Comparison of ENCODE assay signal across 7 cellular contexts in the genomic region with DNA sequence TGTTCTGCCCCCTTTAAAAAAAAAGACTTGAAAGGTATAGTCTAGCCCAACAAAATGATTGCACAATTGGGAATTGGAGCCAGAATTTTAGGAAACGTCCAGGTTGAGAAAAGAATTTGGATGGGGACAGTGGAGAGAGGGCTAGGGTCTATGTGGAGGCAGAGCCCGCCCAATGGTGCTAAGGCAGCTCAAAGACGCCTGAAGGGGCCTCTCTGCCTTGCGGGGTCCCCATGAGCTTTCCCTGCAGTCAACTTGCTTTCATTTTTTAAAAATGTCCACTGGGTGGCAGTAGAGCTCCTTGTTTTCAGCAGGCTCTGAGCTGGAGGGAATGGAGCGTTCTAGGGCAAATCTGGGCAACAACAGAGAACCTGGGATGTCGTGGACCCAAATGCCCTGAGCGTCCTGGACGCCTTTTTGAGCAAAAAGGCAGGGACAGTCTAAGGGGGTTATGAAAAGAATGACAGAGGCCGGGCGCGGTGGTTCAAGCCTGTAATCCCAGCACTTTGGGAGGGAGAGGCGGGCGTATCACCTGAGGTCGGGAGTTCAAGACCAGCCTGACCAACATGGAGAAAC. TPM values are rescaled to one million over a fixed set of nuclear protein-coding genes. Genes with fewer than 3 reads are reported as not detected.
DNase-seq lines count a peak whose midpoint lies in the region; ATAC-seq and TF ChIP-seq lines count a peak whose summit lies in the region.

No MANE protein-coding gene starts in this region.

- ATAC-seq in HG03354 (IDR thresholded peaks at IDR 0.05; ENCODE audit: poor library complexity, severe bottlenecking, unreplicated experiment): peak; percentile 78
- ATAC-seq in lower lobe of right lung: peak; percentile 75 to 86

- peaks cover 40% of the 10 kb centered on the region for H3K27me3 ChIP-seq in lower lobe of right lung (ENCODE audit: low read depth)

- peaks cover 36% of the 10 kb centered on the region for H3K27me3 Mint-ChIP-seq in activated CD4-positive, alpha-beta T cell treated with anti-CD3 and anti-CD28 coated beads, Interleukin-2, amount 10 ng/mL, durations not matched to agents 24 days and 14 days

- H3K36me3 ChIP-seq in lower lobe of right lung: peaks cover 24% of the 10 kb centered on the region

- H3K4me1 Mint-ChIP-seq in activated CD4-positive, alpha-beta T cell treated with anti-CD3 and anti-CD28 coated beads, Interleukin-2, amount 10 ng/mL, durations not matched to agents 24 days and 14 days: peaks cover 11% of the 10 kb centered on the region

- intact Hi-C loops in activated CD4-positive, alpha-beta T cell treated with anti-CD3 and anti-CD28 coated beads, Interleukin-2, amount 10 ng/mL, durations not matched to agents 24 days and 14 days (cut with micrococcal nuclease): loop anchor here (1.0 to 2.0 kb wide), 3 partner anchors 26 to 163 kb away; no protein-coding TSS in a partner anchor
- intact Hi-C loops in lower lobe of right lung (cut with DNase I): no loop called here

- H3K4me1 ChIP-seq in lower lobe of right lung: peaks cover 17% of the 10 kb centered on the region

- H3K9me3 Mint-ChIP-seq in activated CD4-positive, alpha-beta T cell treated with anti-CD3 and anti-CD28 coated beads, Interleukin-2, amount 10 ng/mL, durations not matched to agents 24 days and 14 days: no peaks in the 10 kb centered on the region

- no peak overlapping the region for H3K27ac ChIP-seq in lower lobe of right lung

- H3K4me3 ChIP-seq in GM12865 (ENCODE audit: low read depth, low read length) (peak overlapping the region; percentile 29; the same call in 1 of the 2 replicates), lower lobe of right lung (no peak overlapping the region)

- H3K36me3 Mint-ChIP-seq in activated CD4-positive, alpha-beta T cell treated with anti-CD3 and anti-CD28 coated beads, Interleukin-2, amount 10 ng/mL, durations not matched to agents 24 days and 14 days (ENCODE audit: low read depth): peaks cover 14% of the 10 kb centered on the region

- no peaks in the 10 kb centered on the region for H3K9me3 ChIP-seq in lower lobe of right lung

- peak overlapping the region; percentile 55 for H3K4me3 Mint-ChIP-seq in activated CD4-positive, alpha-beta T cell treated with anti-CD3 and anti-CD28 coated beads, Interleukin-2, amount 10 ng/mL, durations not matched to agents 24 days and 14 days

- no peak overlapping the region for H3K27ac Mint-ChIP-seq in activated CD4-positive, alpha-beta T cell treated with anti-CD3 and anti-CD28 coated beads, Interleukin-2, amount 10 ng/mL, durations not matched to agents 24 days and 14 days

- DNase-seq in GM12865 (ENCODE audit: low read depth) (peak; percentile 90), NCI-H526 (lab: John Stamatoyannopoulos, UW) (peak; percentile 73 to 88), dermis microvascular lymphatic vessel endothelial cell (ENCODE audit: low read depth in 2 of 2) (peak; percentile 65 to 76), lower lobe of right lung (no peak)
- peak; percentile 89 for DNase-seq in activated CD4-positive, alpha-beta T cell treated with anti-CD3 and anti-CD28 coated beads, Interleukin-2, amount 10 ng/mL, durations not matched to agents 24 days and 14 days
- peak; percentile 9 for DNase-seq in stimulated activated CD8-positive, alpha-beta memory T cell treated with anti-CD3 and anti-CD28 coated beads, Interleukin-15, amount 100 ng/mL, for 1 hour (ENCODE audit: low read depth)

- TF ChIP-seq CTCF in GM12865 (IDR thresholded peaks at IDR 0.05; ENCODE audit: insufficient read depth, low read depth, low read length, missing control alignments) (peak; percentile 58), lower lobe of right lung (IDR thresholded peaks at IDR 0.05) (peak; percentile 73)

RNA-seq across cellular contexts. Expression of a gene that starts 40.2 kb away (rescaled TPM):
- 8.3 and 10.3 TPM in 2 replicates for total RNA-seq in activated CD4-positive, alpha-beta T cell treated with anti-CD3 and anti-CD28 coated beads, Interleukin-2, amount 10 ng/mL, durations not matched to agents 24 days and 14 days
- 31.6 and 70.9 TPM in 2 replicates for total RNA-seq in dermis microvascular lymphatic vessel endothelial cell
- total RNA-seq in lower lobe of right lung: 27.6 TPM
